ENCODE assay signal across 8 cellular contexts in genomic region chr9:94259077-94259847, GRCh38. TPM values are rescaled to one million over a fixed set of nuclear protein-coding genes. Genes with fewer than 3 reads are reported as not detected.
A peak's percentile ranks its signal among the peaks of the same experiment; 100 is the strongest.
DNase-seq lines count a peak whose midpoint lies in the region; ATAC-seq and TF ChIP-seq lines count a peak whose summit lies in the region.

TSS of gene ZNF169 (plus strand) at chr9:94259298. CDS start at chr9:94278813, 19,515 bp downstream.

- H3K4me1 Mint-ChIP-seq in CD14-positive monocyte = peaks cover 25% of the 10 kb centered on the region
- peaks cover 18% of the 10 kb centered on the region for H3K4me1 Mint-ChIP-seq in activated CD4-positive, alpha-beta memory T cell treated with anti-CD3 and anti-CD28 coated beads, Interleukin-2, amount 10 ng/mL, durations not matched to agents 7 days and 5 days

- H3K27me3 Mint-ChIP-seq in CD14-positive monocyte (ENCODE audit: low read depth in 3 of 3) = peaks cover 7 to 16% (median 9%) of the 10 kb centered on the region in 3 donors
- H3K27me3 Mint-ChIP-seq in activated CD4-positive, alpha-beta memory T cell treated with anti-CD3 and anti-CD28 coated beads, Interleukin-2, amount 10 ng/mL, durations not matched to agents 7 days and 5 days = peaks cover 6% of the 10 kb centered on the region

- peak; percentile 92 for DNase-seq in CD14-positive monocyte (ENCODE audit: low spot score)
- DNase-seq in NCI-H774 (lab: John Stamatoyannopoulos, UW) = peak; percentile 82
- peak; percentile 91 for DNase-seq in activated CD4-positive, alpha-beta memory T cell treated with anti-CD3 and anti-CD28 coated beads, Interleukin-2, amount 10 ng/mL, durations not matched to agents 7 days and 5 days
- DNase-seq in effector CD4-positive, alpha-beta T cell = peak; percentile 82
- peak; percentile 94 for DNase-seq in lung (ENCODE audit: low spot score)
- DNase-seq in stimulated activated CD4-positive, alpha-beta T cell treated with anti-CD3 and anti-CD28 coated beads, TNF-alpha, amount 100 ng/mL, for 24 hours (ENCODE audit: low read depth in 3 of 3) = peak; percentile 79 to 90 (median 80)

- intact Hi-C loops in CD14-positive monocyte (cut with micrococcal nuclease) = loop anchor here in 1 of 2 donors (10.0 kb wide), 1 partner anchor 94 kb away; no protein-coding TSS in a partner anchor

- no peaks in the 10 kb centered on the region for H3K27me3 ChIP-seq in lung (ENCODE audit: control insufficient read depth, insufficient read depth)

- peaks cover 0 to 8% (median 0%) of the 10 kb centered on the region in 7 donors for H3K9me3 Mint-ChIP-seq in CD14-positive monocyte
- H3K9me3 Mint-ChIP-seq in activated CD4-positive, alpha-beta memory T cell treated with anti-CD3 and anti-CD28 coated beads, Interleukin-2, amount 10 ng/mL, durations not matched to agents 7 days and 5 days = no peaks in the 10 kb centered on the region

- CTCF ChIA-PET in activated CD4-positive, alpha-beta memory T cell treated with anti-CD3 and anti-CD28 coated beads, Interleukin-2, amount 10 ng/mL, durations not matched to agents 7 days and 5 days (lab: Charles Lee) = no interaction called here

- ATAC-seq in GM19351 (IDR thresholded peaks at IDR 0.05; ENCODE audit: unreplicated experiment) = peak; percentile 100
- peak; percentile 99 for ATAC-seq in HG03520 (IDR thresholded peaks at IDR 0.05; ENCODE audit: unreplicated experiment)
- peak; percentile 100 for ATAC-seq in lung (ENCODE audit: insufficient read depth, low FRiP score)

- TF ChIP-seq CTCF in CD14-positive monocyte (IDR thresholded peaks at IDR 0.05) = no peak
- no peak for TF ChIP-seq CTCF in lung (IDR thresholded peaks at IDR 0.05; ENCODE audit: control extremely low read depth, extremely low read depth)

- POLR2A ChIA-PET in activated CD4-positive, alpha-beta memory T cell treated with anti-CD3 and anti-CD28 coated beads, Interleukin-2, amount 10 ng/mL, durations not matched to agents 7 days and 5 days (lab: Charles Lee) = interaction anchor here (1.6 kb wide), 1 partner anchor 78 kb away, joined by 3 read pairs; no protein-coding TSS in a partner anchor

- peak within 1 kb of the TSS; percentile 99 to 100 for H3K4me3 Mint-ChIP-seq in CD14-positive monocyte
- peak within 1 kb of the TSS; percentile 95 for H3K4me3 Mint-ChIP-seq in activated CD4-positive, alpha-beta memory T cell treated with anti-CD3 and anti-CD28 coated beads, Interleukin-2, amount 10 ng/mL, durations not matched to agents 7 days and 5 days

- peaks cover 17 to 18% of the 10 kb centered on the region in 2 donors for H3K36me3 Mint-ChIP-seq in CD14-positive monocyte
- H3K36me3 Mint-ChIP-seq in activated CD4-positive, alpha-beta memory T cell treated with anti-CD3 and anti-CD28 coated beads, Interleukin-2, amount 10 ng/mL, durations not matched to agents 7 days and 5 days (ENCODE audit: low read depth) = peaks cover 20% of the 10 kb centered on the region

- H3K9me3 ChIP-seq in lung (ENCODE audit: control insufficient read depth in 2 of 2, insufficient read depth in 1 of 2, low read length in 1 of 2) = no peaks in the 10 kb centered on the region

- peak within 1 kb of the TSS in 1 of 2 donors; percentile 87 for H3K27ac ChIP-seq in lung (ENCODE audit: low read depth in 1 of 2, low read length in 1 of 2)

- peak within 1 kb of the TSS; percentile 97 for H3K4me3 ChIP-seq in lung

- H3K36me3 ChIP-seq in lung (ENCODE audit: control insufficient read depth in 2 of 2, insufficient read depth in 2 of 2, low read length in 2 of 2) = no peaks in the 10 kb centered on the region

- peak within 1 kb of the TSS; percentile 95 to 100 (median 97) for H3K27ac Mint-ChIP-seq in CD14-positive monocyte
- H3K27ac Mint-ChIP-seq in activated CD4-positive, alpha-beta memory T cell treated with anti-CD3 and anti-CD28 coated beads, Interleukin-2, amount 10 ng/mL, durations not matched to agents 7 days and 5 days = peak within 1 kb of the TSS; percentile 86

- WGBS in lung, 2 donors = 0 to 1% methylated on average over 48 to 49 of the region's 49 CpGs

- peaks cover 0 to 7% of the 10 kb centered on the region in 2 donors for H3K4me1 ChIP-seq in lung (ENCODE audit: control insufficient read depth in 2 of 2, insufficient read depth in 2 of 2, low read length in 2 of 2)

RNA-seq across cellular contexts. Expression of gene ZNF169, which starts in this region (rescaled TPM):
- 1 to 10 TPM in 1 of 2 donors, under 1 TPM in 1; 0.90 to 1.1 TPM for polyA plus RNA-seq in CD14-positive monocyte
- total RNA-seq in activated CD4-positive, alpha-beta memory T cell treated with anti-CD3 and anti-CD28 coated beads, Interleukin-2, amount 10 ng/mL, durations not matched to agents 7 days and 5 days = 1 to 10 TPM; 5.3 to 7.2 TPM
- 1 to 10 TPM; 5.8 to 8.7 TPM for total RNA-seq in lung
- polyA plus RNA-seq in lung = 1 to 10 TPM; 2.3 to 3.9 TPM
